35 cellular contexts compared by ENCODE assay signal in genomic region chr16:73523209-73523608, GRCh38.
A peak's percentile ranks its signal among the peaks of the same experiment; 100 is the strongest.
DNase-seq lines count a peak whose midpoint lies in the region; ATAC-seq and TF ChIP-seq lines count a peak whose summit lies in the region.
"Had no signal": no experiment of that assay in that cellular context is flagged by ENCODE, and none has a peak within 500 bp of the region (broad histone marks: within the 10 kb centered on the region; RNA-seq: fewer than 3 reads in every experiment).

No MANE protein-coding gene starts in this region.

- CTCF ChIA-PET in activated CD4-positive, alpha-beta T cell treated with anti-CD3 and anti-CD28 coated beads, Interleukin-2, amount 10 ng/mL, durations not matched to agents 7 days and 5 days (lab: Charles Lee) = no interaction called here

- no peak for DNase-seq in activated CD4-positive, alpha-beta T cell treated with anti-CD3 and anti-CD28 coated beads, Interleukin-2, amount 10 ng/mL, durations not matched to agents 7 days and 5 days
- DNase-seq in activated CD4-positive, alpha-beta T cell treated with anti-CD3 and anti-CD28 coated beads for 4 hours = no peak
- no peak for DNase-seq in GM23338 (ENCODE audit: low spot score)
- no peak for DNase-seq in psoas muscle
- no peak for DNase-seq in DMS153 treated with DMSO at 0.1 percent for 48 hours (lab: John Stamatoyannopoulos, UW; ENCODE audit: unreplicated experiment)
- no peak for DNase-seq in erythroblast (lab: John Stamatoyannopoulos, UW)
- no peak for DNase-seq in NCI-H1436 treated with DMSO at 0.1 percent for 48 hours (lab: John Stamatoyannopoulos, UW)
- DNase-seq: 8988T; ACHN; AML-193; BE2C; C1 segment of cervical spinal cord; Caco-2; Calu3; CD4-positive, alpha-beta memory T cell; CD4-positive, alpha-beta T cell; CD4-positive, CD25-positive, alpha-beta regulatory T cell; CD8-positive, alpha-beta memory T cell; CD8-positive, alpha-beta T cell; COR-L47; DMS 273 treated with DMSO at 0.1 percent for 48 hours; DMS153; DMS53; DMS79; DMS79 treated with DMSO at 0.1 percent for 48 hours; DND-41; EL had no signal

- H3K9me2 ChIP-seq in GM23338 (ENCODE audit: insufficient read depth) = peaks cover 34% of the 10 kb centered on the region
- H3K9me2 ChIP-seq in Loucy (replicated peaks; ENCODE audit: low read depth, low read length) = no peaks in the 10 kb centered on the region

- H3K79me2 ChIP-seq in GM23338 (replicated peaks; ENCODE audit: insufficient read depth) = no peaks in the 10 kb centered on the region
- H3K79me2 ChIP-seq in Loucy (ENCODE audit: insufficient read depth, low read length) = no peaks in the 10 kb centered on the region

- POLR2A ChIA-PET in activated CD4-positive, alpha-beta T cell treated with anti-CD3 and anti-CD28 coated beads, Interleukin-2, amount 10 ng/mL, durations not matched to agents 7 days and 5 days (lab: Charles Lee) = no interaction called here

- 0 out of 2 replicates have a peak overlapping the region, but pooled peaks have one; percentile 5 for H3K4me3 ChIP-seq in GM23338
- no peak overlapping the region for H3K4me3 ChIP-seq in Loucy (ENCODE audit: low read length, poor library complexity, severe bottlenecking)
- H3K4me3 ChIP-seq in psoas muscle = no peak overlapping the region
- H3K4me3 ChIP-seq: A549; BLaER1; BLaER1 treated with 17β-estradiol and CSF1 and Interleukin-3, amounts not matched to agents 10 nM and 100 nM had no signal

- H3K27ac ChIP-seq in GM23338 (ENCODE audit: low read depth) (no peak overlapping the region), psoas muscle (no peak overlapping the region)
- H3K27ac ChIP-seq: 22Rv1; A549; BLaER1; BLaER1 treated with 17β-estradiol and CSF1 and Interleukin-3, amounts not matched to agents 10 nM and 100 nM; C4-2B had no signal

- H2AFZ ChIP-seq in GM23338 (no peak overlapping the region), Loucy (ENCODE audit: low read length) (no peak overlapping the region)

- no peaks in the 10 kb centered on the region for H3K9me3 Mint-ChIP-seq in activated CD4-positive, alpha-beta T cell treated with anti-CD3 and anti-CD28 coated beads, Interleukin-2, amount 10 ng/mL, durations not matched to agents 7 days and 5 days
- H3K9me3 Mint-ChIP-seq in GM23338 = peaks cover 6% of the 10 kb centered on the region; the same call in 2 of the 3 replicates
- H3K9me3 Mint-ChIP-seq: CD4-positive, alpha-beta T cell; CD8-positive, alpha-beta T cell had no signal

- H3K4me2 ChIP-seq in GM23338 (0 out of 2 replicates have a peak overlapping the region, but pooled peaks have one; percentile 13), Loucy (ENCODE audit: low read depth, low read length, poor library complexity, severe bottlenecking) (peak overlapping the region; percentile 18)
- H3K4me2 ChIP-seq: A549; BLaER1; BLaER1 treated with 17β-estradiol and CSF1 and Interleukin-3, amounts not matched to agents 10 nM and 100 nM had no signal

- no peaks in the 10 kb centered on the region for H4K20me1 ChIP-seq in GM23338 (replicated peaks; ENCODE audit: insufficient read depth)
- no peaks in the 10 kb centered on the region for H4K20me1 ChIP-seq in Loucy (ENCODE audit: insufficient read depth, low read length, poor library complexity, severe bottlenecking)
- H4K20me1 ChIP-seq: BLaER1; BLaER1 treated with 17β-estradiol and CSF1 and Interleukin-3, amounts not matched to agents 10 nM and 100 nM had no signal

- no peak for TF ChIP-seq CTCF in GM23338 (conservative IDR thresholded peaks at IDR 0.05; ENCODE audit: low read depth in 2 of 2)
- no peak for TF ChIP-seq CTCF in Loucy (conservative IDR thresholded peaks at IDR 0.05; ENCODE audit: low read length)
- no peak for TF ChIP-seq CTCF in psoas muscle (IDR thresholded peaks at IDR 0.05)

- H3K4me3 Mint-ChIP-seq in activated CD4-positive, alpha-beta T cell treated with anti-CD3 and anti-CD28 coated beads, Interleukin-2, amount 10 ng/mL, durations not matched to agents 7 days and 5 days = no peak overlapping the region
- H3K4me3 Mint-ChIP-seq in GM23338 = no peak overlapping the region
- H3K4me3 Mint-ChIP-seq: B cell; CD14-positive monocyte; CD4-positive, alpha-beta memory T cell; CD4-positive, alpha-beta T cell; CD4-positive, CD25-positive, alpha-beta regulatory T cell; CD8-positive, alpha-beta T cell had no signal

- no peaks in the 10 kb centered on the region for H3F3A ChIP-seq in GM23338 (replicated peaks; ENCODE audit: low read depth)
- no peaks in the 10 kb centered on the region for H3F3A ChIP-seq in Loucy (ENCODE audit: low read depth)

- no peaks in the 10 kb centered on the region for H3K27me3 Mint-ChIP-seq in activated CD4-positive, alpha-beta T cell treated with anti-CD3 and anti-CD28 coated beads, Interleukin-2, amount 10 ng/mL, durations not matched to agents 7 days and 5 days
- H3K27me3 Mint-ChIP-seq in GM23338 (ENCODE audit: insufficient read depth, low read depth, poor library complexity) = no peaks in the 10 kb centered on the region
- H3K27me3 Mint-ChIP-seq: B cell; CD4-positive, alpha-beta memory T cell; CD4-positive, alpha-beta T cell; CD4-positive, CD25-positive, alpha-beta regulatory T cell; CD8-positive, alpha-beta memory T cell had no signal

- WGBS in psoas muscle, 3 donors = 35 to 57% (median 35%) methylated on average over 4 of the region's 4 CpGs

- no peaks in the 10 kb centered on the region for H3K27me3 ChIP-seq in GM23338 (ENCODE audit: insufficient read depth)
- H3K27me3 ChIP-seq in Loucy (ENCODE audit: insufficient read depth, low read length, poor library complexity, severe bottlenecking) = no peaks in the 10 kb centered on the region
- H3K27me3 ChIP-seq in psoas muscle (ENCODE audit: insufficient read depth in 3 of 3, low read length in 2 of 3) = peaks cover 0 to 2% (median 0%) of the 10 kb centered on the region in 3 donors
- H3K27me3 ChIP-seq: BE2C; BLaER1; BLaER1 treated with 17β-estradiol and CSF1 and Interleukin-3, amounts not matched to agents 10 nM and 100 nM had no signal

- H3K36me3 Mint-ChIP-seq in activated CD4-positive, alpha-beta T cell treated with anti-CD3 and anti-CD28 coated beads, Interleukin-2, amount 10 ng/mL, durations not matched to agents 7 days and 5 days (ENCODE audit: low read depth) = no peaks in the 10 kb centered on the region
- no peaks in the 10 kb centered on the region for H3K36me3 Mint-ChIP-seq in GM23338 (ENCODE audit: low read depth)
- H3K36me3 Mint-ChIP-seq: CD14-positive monocyte; CD4-positive, alpha-beta memory T cell; CD4-positive, CD25-positive, alpha-beta regulatory T cell; CD8-positive, alpha-beta memory T cell; CD8-positive, alpha-beta T cell had no signal

- H3K4me1 ChIP-seq in GM23338 (ENCODE audit: insufficient read depth) (peaks cover 20% of the 10 kb centered on the region), Loucy (ENCODE audit: insufficient read depth, low read length, poor library complexity, severe bottlenecking) (no peaks in the 10 kb centered on the region), psoas muscle (no peaks in the 10 kb centered on the region)
- H3K4me1 ChIP-seq: A549; BE2C; BLaER1; BLaER1 treated with 17β-estradiol and CSF1 and Interleukin-3, amounts not matched to agents 10 nM and 100 nM; Caco-2 had no signal

- peak overlapping the region; percentile 21 for H3K27ac Mint-ChIP-seq in activated CD4-positive, alpha-beta T cell treated with anti-CD3 and anti-CD28 coated beads, Interleukin-2, amount 10 ng/mL, durations not matched to agents 7 days and 5 days
- H3K27ac Mint-ChIP-seq in GM23338 = no peak overlapping the region
- H3K27ac Mint-ChIP-seq: B cell; CD4-positive, alpha-beta memory T cell; CD4-positive, alpha-beta T cell; CD4-positive, CD25-positive, alpha-beta regulatory T cell; CD8-positive, alpha-beta memory T cell; CD8-positive, alpha-beta T cell had no signal

- H3K9me3 ChIP-seq in Loucy (ENCODE audit: insufficient read depth, low read depth, low read length) (no peaks in the 10 kb centered on the region), psoas muscle (no peaks in the 10 kb centered on the region)
- H3K9me3 ChIP-seq: A549, BE2C, BLaER1, Caco-2 had no signal

- no peak overlapping the region for H3K9ac ChIP-seq in Loucy (ENCODE audit: low read depth, low read length, poor library complexity, severe bottlenecking)
- H3K9ac ChIP-seq: BLaER1; BLaER1 treated with 17β-estradiol and CSF1 and Interleukin-3, amounts not matched to agents 10 nM and 100 nM had no signal

- TF ChIP-seq POLR2A in erythroblast (IDR thresholded peaks at IDR 0.05; ENCODE audit: low read length) = no peak

- no peak for ATAC-seq in GM23338
- ATAC-seq in psoas muscle = peak in 3 of 4 donors; percentile 68 to 93 (median 69)
- ATAC-seq: A549; CD8-positive, alpha-beta T cell had no signal

- no peaks in the 10 kb centered on the region for H3K36me3 ChIP-seq in GM23338 (ENCODE audit: insufficient read depth)
- H3K36me3 ChIP-seq in Loucy (ENCODE audit: insufficient read depth, low read length) = no peaks in the 10 kb centered on the region
- no peaks in the 10 kb centered on the region for H3K36me3 ChIP-seq in psoas muscle (ENCODE audit: insufficient read depth in 1 of 2, low read depth in 1 of 2)
- H3K36me3 ChIP-seq: BE2C; BLaER1; BLaER1 treated with 17β-estradiol and CSF1 and Interleukin-3, amounts not matched to agents 10 nM and 100 nM had no signal

- intact Hi-C loops in psoas muscle (cut with DNase I) = no loop called here

- no peaks in the 10 kb centered on the region for H3K4me1 Mint-ChIP-seq in activated CD4-positive, alpha-beta T cell treated with anti-CD3 and anti-CD28 coated beads, Interleukin-2, amount 10 ng/mL, durations not matched to agents 7 days and 5 days
- H3K4me1 Mint-ChIP-seq in GM23338 = peaks cover 15% of the 10 kb centered on the region
- H3K4me1 Mint-ChIP-seq: B cell; CD14-positive monocyte; CD4-positive, alpha-beta memory T cell; CD4-positive, CD25-positive, alpha-beta regulatory T cell; CD8-positive, alpha-beta memory T cell had no signal

TF ChIP-seq in GM23338, 12 proteins besides CTCF, POLR2A, EP300 and RAD21 (continues in another document):
- no peak for TF ChIP-seq NANOG (IDR thresholded peaks at IDR 0.05; ENCODE audit: borderline replicate concordance)
- no peak for TF ChIP-seq ZNF114 (CRISPR knock-in tag; IDR thresholded peaks at IDR 0.05)
- no peak for TF ChIP-seq JUNB (IDR thresholded peaks at IDR 0.05; ENCODE audit: unreplicated experiment)
